8 cellular contexts compared by ENCODE assay signal in genomic region chr2:233565685-233566140, GRCh38. TPM values are rescaled to one million over a fixed set of nuclear protein-coding genes. Genes with fewer than 3 reads are reported as not detected.
A peak's percentile ranks its signal among the peaks of the same experiment; 100 is the strongest.
DNase-seq lines count a peak whose midpoint lies in the region; ATAC-seq and TF ChIP-seq lines count a peak whose summit lies in the region.

No MANE protein-coding gene starts in this region.

- peak overlapping the region; percentile 40; the same call in 1 of the 2 replicates for H3K4ac ChIP-seq in IMR-90 (ENCODE audit: low read depth, low read length)

- H3K9me3 ChIP-seq in IMR-90 (ENCODE audit: control insufficient read depth, insufficient read depth, low read length) = no peaks in the 10 kb centered on the region

- H3K9me3 Mint-ChIP-seq in natural killer cell = no peaks in the 10 kb centered on the region

- in situ Hi-C loops in IMR-90 (cut with MboI; ENCODE audit: low sequenced_read_pairs) = no loop called here

- POLR2A ChIA-PET in IMR-90 (lab: Charles Lee; ENCODE audit: unreplicated experiment) = interaction anchor here (0.6 kb wide), 3 partner anchors 9 to 1887 kb away, joined by 4 to 8 read pairs (median 6); no protein-coding TSS in a partner anchor

- H3K14ac ChIP-seq in IMR-90 (replicated peaks; ENCODE audit: low read depth, low read length) = peak overlapping the region; percentile 70

- H3K27me3 ChIP-seq in IMR-90 (ENCODE audit: control insufficient read depth, insufficient read depth, low read length) = no peaks in the 10 kb centered on the region

- DNase-seq in NOMO-1 treated with DMSO at 0.1 percent for 48 hours (lab: John Stamatoyannopoulos, UW; ENCODE audit: unreplicated experiment) = peak; percentile 31
- DNase-seq in NOMO-1 treated with dmso at 0.1 percent for 144 hours (lab: John Stamatoyannopoulos, UW; ENCODE audit: unreplicated experiment) = no peak
- no peak for DNase-seq in IMR-90
- no peak for DNase-seq in cardiac fibroblast (ENCODE audit: low read depth in 2 of 2)
- no peak for DNase-seq in natural killer cell
- no peak for DNase-seq in C1 segment of cervical spinal cord (lab: John Stamatoyannopoulos, UW)
- DNase-seq in activated CD4-positive, CD25-positive, alpha-beta regulatory T cell (lab: John Stamatoyannopoulos, UW) = no peak
- no peak for DNase-seq in NCI-H1105 treated with DMSO at 0.1 percent for 48 hours (lab: John Stamatoyannopoulos, UW)

- H4K8ac ChIP-seq in IMR-90 (ENCODE audit: low read depth in 2 of 2, low read length in 2 of 2) = peak overlapping the region; percentile 76 to 87

- H2AFZ ChIP-seq in IMR-90 (replicated peaks; ENCODE audit: low read length, poor library complexity) = no peak overlapping the region

- peaks cover 12% of the 10 kb centered on the region in 2 donors for H3K27me3 Mint-ChIP-seq in natural killer cell (ENCODE audit: low read depth in 2 of 2)

- peak overlapping the region; percentile 85 for H2BK5ac ChIP-seq in IMR-90 (ENCODE audit: low read depth, low read length, poor library complexity, severe bottlenecking)

- no CpG with 5 or more reads among the region's 6 CpGs for WGBS in IMR-90 (ENCODE audit: extremely low coverage in 2 of 2, insufficient read length in 1 of 2), 2 experiments

- TF ChIP-seq CTCF in IMR-90 (conservative IDR thresholded peaks at IDR 0.05; ENCODE audit: low read depth, low read length) (no peak), cardiac fibroblast (IDR thresholded peaks at IDR 0.05; ENCODE audit: low read depth, low read length) (no peak), natural killer cell (IDR thresholded peaks at IDR 0.05) (no peak)

- H3K4me3 ChIP-seq in IMR-90 (ENCODE audit: insufficient read depth, low read depth, low read length) (peak overlapping the region; percentile 94), cardiac fibroblast (replicated peaks in 1 of 2; ENCODE audit: low read depth in 2 of 2, low read length in 2 of 2) (peak overlapping the region; percentile 92 to 94)

- no peak overlapping the region for H2AK5ac ChIP-seq in IMR-90 (ENCODE audit: low read depth, low read length)

- H3K4me1 Mint-ChIP-seq in natural killer cell = peaks cover 9 to 17% of the 10 kb centered on the region in 2 donors

- H3K4me2 ChIP-seq in IMR-90 (ENCODE audit: low read depth, low read length) = peak overlapping the region; percentile 98

- H2BK120ac ChIP-seq in IMR-90 (ENCODE audit: low read depth, low read length) = peak overlapping the region; percentile 16; the same call in 1 of the 2 replicates

- peaks cover 7% of the 10 kb centered on the region; the same call in 1 of the 2 replicates for H3K4me1 ChIP-seq in IMR-90 (ENCODE audit: control insufficient read depth, insufficient read depth, low read length)

- TF ChIP-seq POLR2A in IMR-90 (IDR thresholded peaks at IDR 0.05; ENCODE audit: low read depth, low read length) = no peak

- no peaks in the 10 kb centered on the region for H4K20me1 ChIP-seq in IMR-90 (ENCODE audit: insufficient read depth, low read length)

- no peak overlapping the region for H4K91ac ChIP-seq in IMR-90 (ENCODE audit: insufficient read depth, low read depth, low read length)

- TSS peak; percentile 46 for BruUV-seq in IMR-90 (replicated peaks; lab: Mats Ljungman, UMichigan)

- intact Hi-C loops in IMR-90 (cut with micrococcal nuclease) = loop anchor here (10.0 kb wide), 1 partner anchor 289 kb away; the partner anchor contains the start of gene HJURP
- intact Hi-C loops in natural killer cell (cut with micrococcal nuclease) = no loop called here

- peaks cover 8 to 21% of the 10 kb centered on the region in 2 experiments for H3K79me1 ChIP-seq in IMR-90 (ENCODE audit: low read depth in 1 of 2, low read length in 2 of 2)

- TF ChIP-seq RAD21 in IMR-90 (IDR thresholded peaks at IDR 0.05; ENCODE audit: low read length) = no peak

- peak overlapping the region; percentile 63; the same call in 1 of the 2 replicates for H3K23ac ChIP-seq in IMR-90 (ENCODE audit: low read depth, low read length)

- CTCF ChIA-PET in IMR-90 (lab: Yijun Ruan, JAX) = interaction anchor here (0.9 kb wide), 1 partner anchor 13 kb away, joined by 3 read pairs; no protein-coding TSS in a partner anchor

- H3K56ac ChIP-seq in IMR-90 (ENCODE audit: extremely low read depth, insufficient read depth, low read length) = peak overlapping the region; percentile 88; the same call in 1 of the 2 replicates

- H3K36me3 ChIP-seq in IMR-90 (ENCODE audit: control insufficient read depth, insufficient read depth, low read length) = peaks cover 1% of the 10 kb centered on the region; the same call in 1 of the 2 replicates

- H2BK20ac ChIP-seq in IMR-90 (ENCODE audit: low read depth, low read length) = no peak overlapping the region

- H3K36me3 Mint-ChIP-seq in natural killer cell = no peaks in the 10 kb centered on the region

- H3K27ac ChIP-seq in IMR-90 (ENCODE audit: insufficient read depth, low read length) = peak overlapping the region; percentile 51

- ATAC-seq in IMR-90 (ENCODE audit: low read depth) (no peak), natural killer cell (peak in 2 of 3 donors; percentile 5 to 15)

- H3K9me1 ChIP-seq in IMR-90 (ENCODE audit: insufficient read depth, low read length) = no peaks in the 10 kb centered on the region

- H3K4me3 Mint-ChIP-seq in natural killer cell = peak overlapping the region; percentile 96

- dilution Hi-C loops in IMR-90 (cut with HindIII; ENCODE audit: low sequenced_read_pairs, unreplicated experiment) = no loop called here

- peak overlapping the region; percentile 99 for H3K9ac ChIP-seq in IMR-90 (ENCODE audit: low read depth, low read length)

- H2AK9ac ChIP-seq in IMR-90 (replicated peaks; ENCODE audit: low read depth, low read length, poor library complexity) = no peak overlapping the region

- peak overlapping the region; percentile 91 for H4K5ac ChIP-seq in IMR-90 (ENCODE audit: low read depth, low read length)

- no peak overlapping the region for H2BK15ac ChIP-seq in IMR-90 (ENCODE audit: low read depth, low read length)

- peak overlapping the region; percentile 86 to 96 for H3K27ac Mint-ChIP-seq in natural killer cell

- peak overlapping the region; percentile 78; the same call in 1 of the 2 replicates for H3K18ac ChIP-seq in IMR-90 (ENCODE audit: low read depth, low read length)

TF ChIP-seq in IMR-90, 13 proteins besides CTCF, POLR2A, EP300 and RAD21:
- TF ChIP-seq SMC3 (IDR thresholded peaks at IDR 0.05; ENCODE audit: low read depth, low read length) = no peak
- no peak for TF ChIP-seq RFX5 (IDR thresholded peaks at IDR 0.05; ENCODE audit: low read depth, low read length)
- TF ChIP-seq BHLHE40 (IDR thresholded peaks at IDR 0.05; ENCODE audit: low read depth, low read length) = no peak
- no peak for TF ChIP-seq MXI1 (IDR thresholded peaks at IDR 0.05; ENCODE audit: borderline replicate concordance, low read depth, low read length)
- no peak for TF ChIP-seq MAFK (IDR thresholded peaks at IDR 0.05; ENCODE audit: low read depth, low read length)
- TF ChIP-seq MAZ (IDR thresholded peaks at IDR 0.05; ENCODE audit: borderline replicate concordance, low read depth, low read length) = no peak
- TF ChIP-seq RCOR1 (IDR thresholded peaks at IDR 0.05; ENCODE audit: insufficient replicate concordance, low read length) = no peak

RNA-seq across cellular contexts. Expression of gene USP40, which starts 0.9 kb away (rescaled TPM):
- 27.8 and 30.8 TPM in 2 replicates for total RNA-seq in IMR-90 (2012; rRNA removed)
- 30.1 and 32.6 TPM in 2 replicates for polyA plus RNA-seq in IMR-90 (2012; rRNA removed)
- polyA plus RNA-seq in IMR-90 (2012; cell fraction: cytosol; rRNA removed) = 20.6 and 25.2 TPM in 2 replicates
- 125 and 138 TPM in 2 replicates for polyA plus RNA-seq in IMR-90 (2012; cell fraction: nucleus; rRNA removed; ENCODE audit: low replicate concordance)
- 10 to 100 TPM; 17.4 to 20.6 (median 19.4) TPM for total RNA-seq in natural killer cell

RNA-seq across cellular contexts. Expression of gene UGT1A8, which starts 51.7 kb away (rescaled TPM):
- total RNA-seq in IMR-90 (2012; rRNA removed) (not detected in 2 replicates), natural killer cell (not detected)
- polyA plus RNA-seq in IMR-90 (2012; rRNA removed) = not detected in 2 replicates
- polyA plus RNA-seq in IMR-90 (2012; cell fraction: cytosol; rRNA removed) = not detected in 2 replicates
- polyA plus RNA-seq in IMR-90 (2012; cell fraction: nucleus; rRNA removed; ENCODE audit: low replicate concordance) = not detected in 2 replicates
